1 cellular context compared by ENCODE assay signal in the genomic region with DNA sequence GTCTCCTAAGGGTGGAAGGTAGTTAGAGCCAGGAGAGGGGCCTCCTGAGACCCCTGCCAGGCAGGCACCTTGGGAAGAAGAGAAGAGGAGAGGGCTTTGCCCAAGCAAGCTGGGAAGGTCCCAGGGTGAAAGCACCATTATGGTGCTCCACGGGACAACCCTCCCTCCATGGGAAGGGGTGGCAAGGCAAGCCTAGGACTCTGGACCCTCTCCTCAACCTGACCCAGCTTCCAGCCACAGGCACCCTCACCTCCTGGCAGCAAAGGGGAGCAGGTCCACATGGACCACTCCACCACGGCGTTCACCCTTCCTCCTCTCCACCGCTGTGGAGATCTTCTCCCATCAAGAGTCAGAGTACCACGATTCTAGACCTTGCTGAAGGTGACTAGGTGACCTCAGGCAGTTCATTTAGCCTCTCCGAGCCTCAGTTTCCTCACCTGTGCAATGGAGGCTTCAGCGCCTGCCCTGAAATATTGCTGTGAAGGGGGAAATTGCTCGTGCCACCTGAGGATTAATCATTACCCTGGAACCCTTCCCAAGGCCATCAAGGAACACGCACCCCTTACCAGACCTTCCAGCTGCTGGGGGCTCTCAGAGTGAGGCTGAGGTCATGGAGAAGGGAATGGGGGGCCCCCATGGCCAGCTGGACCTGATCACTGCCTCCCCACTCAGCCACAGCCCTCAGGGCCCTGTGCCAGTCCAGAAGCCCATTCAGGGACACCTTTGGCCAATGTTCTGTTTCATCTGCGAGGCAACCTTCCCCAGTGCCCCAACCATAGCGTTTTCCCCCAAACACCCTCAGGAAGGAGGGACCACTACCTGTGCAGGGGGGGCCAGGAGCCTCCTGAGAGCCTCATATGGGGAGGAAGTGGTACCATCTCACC.
TF ChIP-seq lines count a peak whose summit lies in the region.

No MANE protein-coding gene starts in this region.

TF ChIP-seq in HEK293, 187 proteins besides CTCF, POLR2A, EP300 and RAD21 (continued from another document):
- TF ChIP-seq, protein P1, sequence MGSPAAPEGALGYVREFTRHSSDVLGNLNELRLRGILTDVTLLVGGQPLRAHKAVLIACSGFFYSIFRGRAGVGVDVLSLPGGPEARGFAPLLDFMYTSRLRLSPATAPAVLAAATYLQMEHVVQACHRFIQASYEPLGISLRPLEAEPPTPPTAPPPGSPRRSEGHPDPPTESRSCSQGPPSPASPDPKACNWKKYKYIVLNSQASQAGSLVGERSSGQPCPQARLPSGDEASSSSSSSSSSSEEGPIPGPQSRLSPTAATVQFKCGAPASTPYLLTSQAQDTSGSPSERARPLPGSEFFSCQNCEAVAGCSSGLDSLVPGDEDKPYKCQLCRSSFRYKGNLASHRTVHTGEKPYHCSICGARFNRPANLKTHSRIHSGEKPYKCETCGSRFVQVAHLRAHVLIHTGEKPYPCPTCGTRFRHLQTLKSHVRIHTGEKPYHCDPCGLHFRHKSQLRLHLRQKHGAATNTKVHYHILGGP (tag by site-specific recombination; IDR thresholded peaks at IDR 0.05) = no peak
- TF ChIP-seq ZSCAN16 (tag by site-specific recombination; IDR thresholded peaks at IDR 0.05) (no peak), GLIS2 (tag by site-specific recombination; IDR thresholded peaks at IDR 0.05) (peak; percentile 11; the same call in 1 of the 2 replicates), ZNF140 (tag by site-specific recombination; IDR thresholded peaks at IDR 0.05) (no peak), ZSCAN30 (tag by site-specific recombination; IDR thresholded peaks at IDR 0.05) (no peak), REPIN1 (tag by site-specific recombination; IDR thresholded peaks at IDR 0.05; ENCODE audit: low read depth) (no peak), ZNF776 (tag by site-specific recombination; IDR thresholded peaks at IDR 0.05; ENCODE audit: borderline replicate concordance) (no peak)
- TF ChIP-seq, protein P2, sequence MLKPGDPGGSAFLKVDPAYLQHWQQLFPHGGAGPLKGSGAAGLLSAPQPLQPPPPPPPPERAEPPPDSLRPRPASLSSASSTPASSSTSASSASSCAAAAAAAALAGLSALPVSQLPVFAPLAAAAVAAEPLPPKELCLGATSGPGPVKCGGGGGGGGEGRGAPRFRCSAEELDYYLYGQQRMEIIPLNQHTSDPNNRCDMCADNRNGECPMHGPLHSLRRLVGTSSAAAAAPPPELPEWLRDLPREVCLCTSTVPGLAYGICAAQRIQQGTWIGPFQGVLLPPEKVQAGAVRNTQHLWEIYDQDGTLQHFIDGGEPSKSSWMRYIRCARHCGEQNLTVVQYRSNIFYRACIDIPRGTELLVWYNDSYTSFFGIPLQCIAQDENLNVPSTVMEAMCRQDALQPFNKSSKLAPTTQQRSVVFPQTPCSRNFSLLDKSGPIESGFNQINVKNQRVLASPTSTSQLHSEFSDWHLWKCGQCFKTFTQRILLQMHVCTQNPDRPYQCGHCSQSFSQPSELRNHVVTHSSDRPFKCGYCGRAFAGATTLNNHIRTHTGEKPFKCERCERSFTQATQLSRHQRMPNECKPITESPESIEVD (tag by site-specific recombination; IDR thresholded peaks at IDR 0.05) = no peak
TF ChIP-seq in HEK293: peak in this region for 1.
